Comparison of ENCODE assay signal across 11 cellular contexts in the genomic region with DNA sequence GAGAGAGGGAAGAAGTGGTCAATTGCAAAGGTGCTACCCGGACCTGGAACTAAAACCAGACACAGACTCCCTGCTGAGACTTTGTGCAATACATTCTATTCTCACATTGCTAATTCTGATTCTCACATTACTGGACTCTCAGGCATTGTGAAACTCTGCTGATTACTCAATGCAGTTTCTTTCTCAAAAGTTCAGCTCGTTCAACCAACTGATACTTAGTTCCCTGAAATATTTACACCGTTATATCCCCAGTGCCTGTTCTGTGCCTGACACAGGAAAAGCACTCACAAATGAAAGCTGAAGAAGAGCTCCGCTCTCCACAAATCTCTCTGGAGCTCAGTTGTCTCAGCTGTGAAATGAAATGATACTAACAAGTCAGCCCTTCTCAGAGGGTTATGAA. TPM values are rescaled to one million over a fixed set of nuclear protein-coding genes. Genes with fewer than 3 reads are reported as not detected.
DNase-seq lines count a peak whose midpoint lies in the region; ATAC-seq and TF ChIP-seq lines count a peak whose summit lies in the region.
"Had no signal": no experiment of that assay in that cellular context is flagged by ENCODE, and none has a peak within 500 bp of the region (broad histone marks: within the 10 kb centered on the region; RNA-seq: fewer than 3 reads in every experiment).

No MANE protein-coding gene starts in this region.

- intact Hi-C loops in activated CD4-positive, alpha-beta T cell treated with anti-CD3 and anti-CD28 coated beads for 36 hours (cut with DNase I, micrococcal nuclease), result no loop called here

- H3K4me3 Mint-ChIP-seq in activated CD4-positive, alpha-beta T cell treated with anti-CD3 and anti-CD28 coated beads for 36 hours, result no peak overlapping the region
- peak overlapping the region; percentile 77 for H3K4me3 Mint-ChIP-seq in type B pancreatic cell

- no peak overlapping the region for H3K27ac Mint-ChIP-seq in activated CD4-positive, alpha-beta T cell treated with anti-CD3 and anti-CD28 coated beads for 36 hours
- peak overlapping the region; percentile 98 for H3K27ac Mint-ChIP-seq in type B pancreatic cell

- ATAC-seq in activated CD4-positive, alpha-beta T cell treated with anti-CD3 and anti-CD28 coated beads for 36 hours, result peak; percentile 36
- ATAC-seq: activated CD4-positive, CD25-positive, alpha-beta regulatory T cell treated with anti-CD3 and anti-CD28 coated beads, Interleukin-2, amount 50 U/mL, for 24 hours had no signal

- no peaks in the 10 kb centered on the region for H3K36me3 Mint-ChIP-seq in activated CD4-positive, alpha-beta T cell treated with anti-CD3 and anti-CD28 coated beads for 36 hours (ENCODE audit: low read depth)
- no peaks in the 10 kb centered on the region for H3K36me3 Mint-ChIP-seq in type B pancreatic cell

- CTCF ChIA-PET in activated CD4-positive, alpha-beta T cell treated with anti-CD3 and anti-CD28 coated beads for 36 hours (lab: Charles Lee), result interaction anchor here (1.0 to 1.5 kb wide), 2 partner anchors 35 to 39 kb away, joined by 5 read pairs; no protein-coding TSS in a partner anchor

- POLR2A ChIA-PET in activated CD4-positive, alpha-beta T cell treated with anti-CD3 and anti-CD28 coated beads for 36 hours (lab: Charles Lee), result no interaction called here

- no peaks in the 10 kb centered on the region for H3K9me3 Mint-ChIP-seq in activated CD4-positive, alpha-beta T cell treated with anti-CD3 and anti-CD28 coated beads for 36 hours (ENCODE audit: low read depth)
- no peaks in the 10 kb centered on the region for H3K9me3 Mint-ChIP-seq in type B pancreatic cell

- H3K4me1 Mint-ChIP-seq in activated CD4-positive, alpha-beta T cell treated with anti-CD3 and anti-CD28 coated beads for 36 hours, result no peaks in the 10 kb centered on the region
- H3K4me1 Mint-ChIP-seq in type B pancreatic cell (ENCODE audit: unreplicated experiment), result peaks cover 20% of the 10 kb centered on the region

- H3K27me3 Mint-ChIP-seq in activated CD4-positive, alpha-beta T cell treated with anti-CD3 and anti-CD28 coated beads for 36 hours, result peaks cover 32% of the 10 kb centered on the region
- H3K27me3 Mint-ChIP-seq in type B pancreatic cell, result peaks cover 22% of the 10 kb centered on the region

- no peak for TF ChIP-seq CTCF in type B pancreatic cell (conservative IDR thresholded peaks at IDR 0.05)

- no peak for DNase-seq in activated CD4-positive, alpha-beta T cell treated with anti-CD3 and anti-CD28 coated beads for 36 hours
- DNase-seq in activated CD4-positive, alpha-beta T cell treated with anti-CD3 and anti-CD28 coated beads, Interleukin-2, amount 50 U/mL, for 4 hours, result no peak
- DNase-seq in SKM-1 (lab: John Stamatoyannopoulos, UW; ENCODE audit: unreplicated experiment) (peak; percentile 97), iris pigment epithelial cell (ENCODE audit: low read depth) (peak; percentile 89), type B pancreatic cell (ENCODE audit: extremely low spot score, unreplicated experiment) (no peak), occipital lobe (lab: John Stamatoyannopoulos, UW) (no peak), T-helper 2 cell (no peak), mesenteric fat pad (ENCODE audit: low spot score) (no peak)
- DNase-seq: NCI-H526; stimulated activated CD4-positive, alpha-beta T cell treated with anti-CD3 and anti-CD28 coated beads, Interleukin-15, amount 100 ng/mL, for 24 hours had no signal

RNA-seq across cellular contexts. Expression of gene SLPI, which starts 0.5 kb away (rescaled TPM):
- not detected for total RNA-seq in activated CD4-positive, alpha-beta T cell treated with anti-CD3 and anti-CD28 coated beads for 36 hours
- total RNA-seq in type B pancreatic cell (ENCODE audit: low replicate concordance), result 35.7 and 73.6 TPM in 2 replicates
- not detected for total RNA-seq in occipital lobe
- total RNA-seq in mesenteric fat pad, result 16.5 TPM

RNA-seq across cellular contexts. Expression of gene SEMG2, which starts 33.7 kb away (rescaled TPM):
- not detected for total RNA-seq in activated CD4-positive, alpha-beta T cell treated with anti-CD3 and anti-CD28 coated beads for 36 hours
- total RNA-seq in type B pancreatic cell (ENCODE audit: low replicate concordance) (not detected in 2 replicates), occipital lobe (not detected), mesenteric fat pad (not detected)

RNA-seq across cellular contexts. Expression of gene SEMG1, which starts 48.0 kb away (rescaled TPM):
- total RNA-seq in activated CD4-positive, alpha-beta T cell treated with anti-CD3 and anti-CD28 coated beads for 36 hours, result not detected
- not detected in 2 replicates for total RNA-seq in type B pancreatic cell (ENCODE audit: low replicate concordance)
- total RNA-seq in occipital lobe, result not detected
- total RNA-seq in mesenteric fat pad, result not detected

RNA-seq across cellular contexts. Expression of gene RBPJL, which starts 51.8 kb away (rescaled TPM):
- total RNA-seq in activated CD4-positive, alpha-beta T cell treated with anti-CD3 and anti-CD28 coated beads for 36 hours, result not detected
- not detected in 2 replicates for total RNA-seq in type B pancreatic cell (ENCODE audit: low replicate concordance)
- total RNA-seq in occipital lobe, result not detected
- total RNA-seq in mesenteric fat pad, result not detected

RNA-seq across cellular contexts. Expression of gene MATN4, which starts 53.2 kb away (rescaled TPM):
- under 1 TPM; 0.35 to 0.48 TPM for total RNA-seq in activated CD4-positive, alpha-beta T cell treated with anti-CD3 and anti-CD28 coated beads for 36 hours
- total RNA-seq in type B pancreatic cell (ENCODE audit: low replicate concordance) (0.75 TPM in 1 of 2 replicates, not detected in the other), occipital lobe (not detected), mesenteric fat pad (not detected)

Comparison
In these comparisons a context has a peak if more than half of its experiments do, and no peak if none do; other contexts are left out.
1. DNase-seq: peak in SKM-1 (single experiment) and iris pigment epithelial cell (single experiment); none in activated CD4-positive, alpha-beta T cell treated with anti-CD3 and anti-CD28 coated beads for 36 hours (single experiment), activated CD4-positive, alpha-beta T cell treated with anti-CD3 and anti-CD28 coated beads, Interleukin-2, amount 50 U/mL, for 4 hours (0 of 2), type B pancreatic cell (single experiment), occipital lobe (single experiment), T-helper 2 cell (0 of 5) and mesenteric fat pad (single experiment).
2. RNA of gene SLPI, which starts 0.5 kb away (total RNA-seq): 35.7 to 73.6 TPM in type B pancreatic cell and 16.5 TPM in mesenteric fat pad (single experiment); not detected in activated CD4-positive, alpha-beta T cell treated with anti-CD3 and anti-CD28 coated beads for 36 hours and not detected in occipital lobe (single experiment); every median in the first group is over 10 times any median in the second.